ENCODE assay signal across 9 cellular contexts in genomic region chr17:45370949-45371413, GRCh38. TPM values are rescaled to one million over a fixed set of nuclear protein-coding genes. Genes with fewer than 3 reads are reported as not detected.
DNase-seq lines count a peak whose midpoint lies in the region; ATAC-seq and TF ChIP-seq lines count a peak whose summit lies in the region.
"Had no signal": no experiment of that assay in that cellular context is flagged by ENCODE, and none has a peak within 500 bp of the region (broad histone marks: within the 10 kb centered on the region; RNA-seq: fewer than 3 reads in every experiment).

No MANE protein-coding gene starts in this region.

- H3K36me3 ChIP-seq in H7 (replicated peaks; ENCODE audit: control insufficient read depth, insufficient read depth, low read length) (no peaks in the 10 kb centered on the region), PC-3 (ENCODE audit: low read depth, low read length) (no peaks in the 10 kb centered on the region), esophagus (ENCODE audit: control insufficient read depth in 2 of 2, insufficient read depth in 2 of 2, low read length in 1 of 2) (no peaks in the 10 kb centered on the region), gastrocnemius medialis (no peaks in the 10 kb centered on the region)

- peak overlapping the region; percentile 37 for H3K9ac ChIP-seq in PC-3 (ENCODE audit: low read length)

- H3K9me3 ChIP-seq in PC-3 (ENCODE audit: low read length) (no peaks in the 10 kb centered on the region), esophagus (ENCODE audit: control insufficient read depth in 2 of 2, insufficient read depth in 1 of 2, low read depth in 1 of 2, low read length in 1 of 2) (no peaks in the 10 kb centered on the region), gastrocnemius medialis (no peaks in the 10 kb centered on the region)

- no peaks in the 10 kb centered on the region for H3K79me2 ChIP-seq in PC-3 (ENCODE audit: low read length)

- CTCF ChIA-PET in PC-3 (lab: Charles Lee): interaction anchor here (1.1 kb wide), 1 partner anchor 54 kb away, joined by 10 read pairs; the partner anchor contains the start of gene MAP3K14

- BruUV-seq in PC-3 (replicated peaks; lab: Mats Ljungman, UMichigan): TSS peak; percentile 84

- H3K4me2 ChIP-seq in PC-3 (ENCODE audit: low read length): peak overlapping the region; percentile 47

- H3K4me3 ChIP-seq in H7 (ENCODE audit: insufficient read depth, low read depth, low read length) (no peak overlapping the region), PC-3 (ENCODE audit: low read length) (peak overlapping the region; percentile 22; the same call in 1 of the 2 replicates), esophagus (ENCODE audit: low read depth in 1 of 2, low read length in 2 of 2) (no peak overlapping the region), gastrocnemius medialis (no peak overlapping the region)

- H3K27me3 ChIP-seq in H7 (ENCODE audit: control insufficient read depth, insufficient read depth, low read length): no peaks in the 10 kb centered on the region
- no peaks in the 10 kb centered on the region for H3K27me3 ChIP-seq in PC-3 (ENCODE audit: low read length)
- H3K27me3 ChIP-seq in esophagus (ENCODE audit: control insufficient read depth in 1 of 2, insufficient read depth in 2 of 2, low read length in 2 of 2): no peaks in the 10 kb centered on the region
- H3K27me3 ChIP-seq in gastrocnemius medialis: no peaks in the 10 kb centered on the region

- ATAC-seq in PC-3: peak; percentile 24
- no peak for ATAC-seq in gastrocnemius medialis
- ATAC-seq in HG02840 (IDR thresholded peaks at IDR 0.05; ENCODE audit: low FRiP score, unreplicated experiment): no peak
- ATAC-seq in HG03175 (IDR thresholded peaks at IDR 0.05; ENCODE audit: unreplicated experiment): no peak

- H3K27ac ChIP-seq in PC-3 (ENCODE audit: low read length) (peak overlapping the region; percentile 83), esophagus (ENCODE audit: low read depth in 2 of 2, low read length in 1 of 2) (peak overlapping the region; percentile 83 to 87), gastrocnemius medialis (peak overlapping the region; percentile 49 to 82 (median 69))

- POLR2A ChIA-PET in PC-3 (lab: Charles Lee; ENCODE audit: unreplicated experiment): interaction anchor here (0.7 kb wide), 1 partner anchor 59 kb away, joined by 6 read pairs; no protein-coding TSS in a partner anchor

- WGBS in esophagus, 2 donors: 50 to 68% methylated on average over 8 of the region's 8 CpGs

- DNase-seq in H7 (peak; percentile 55), PC-3 (peak; percentile 31), gastrocnemius medialis (no peak), HUDEP-2 (lab: John Stamatoyannopoulos, UW; ENCODE audit: unreplicated experiment in 76 of 76) (no peak), Kasumi-1 (lab: John Stamatoyannopoulos, UW) (no peak)
- DNase-seq: OCI-M1 had no signal

- TF ChIP-seq CTCF in PC-3 (conservative IDR thresholded peaks at IDR 0.05; ENCODE audit: low read depth, low read length) (no peak; the same call in 1 of the 2 replicates), gastrocnemius medialis (IDR thresholded peaks at IDR 0.05 in 4 of 5, conservative IDR thresholded peaks at IDR 0.05 in 1 of 5) (no peak)

- intact Hi-C loops in PC-3 (cut with micrococcal nuclease): loop anchor here (1.0 kb wide), 1 partner anchor 54 kb away; the partner anchor contains the start of gene MAP3K14
- intact Hi-C loops in gastrocnemius medialis (cut with DNase I; ENCODE audit: low total_unique reads): loop anchor here (5.0 kb wide), 1 partner anchor 54 kb away; the partner anchor contains the start of gene MAP3K14

- no peak for TF ChIP-seq POLR2A in gastrocnemius medialis (IDR thresholded peaks at IDR 0.05)

- H3K4me1 ChIP-seq in PC-3 (ENCODE audit: insufficient read depth, low read length): peaks cover 15% of the 10 kb centered on the region
- peaks cover 4 to 11% of the 10 kb centered on the region in 2 donors for H3K4me1 ChIP-seq in esophagus (ENCODE audit: control insufficient read depth in 2 of 2, insufficient read depth in 2 of 2, low read length in 1 of 2)
- H3K4me1 ChIP-seq in gastrocnemius medialis: peaks cover 15 to 25% of the 10 kb centered on the region in 2 donors

- H3K9me2 ChIP-seq in PC-3 (replicated peaks; ENCODE audit: low read length): no peaks in the 10 kb centered on the region

- peak overlapping the region; percentile 53; the same call in 1 of the 2 replicates for H2AFZ ChIP-seq in PC-3 (ENCODE audit: low read length)

- in situ Hi-C loops in gastrocnemius medialis (cut with MboI; ENCODE audit: low sequenced_read_pairs in 4 of 4): loop anchor here in 2 of 4 donors (10.0 kb wide), 2 partner anchors 46 to 96 kb away; no protein-coding TSS in a partner anchor

- no peaks in the 10 kb centered on the region for H3F3A ChIP-seq in PC-3 (ENCODE audit: low read length, unreplicated experiment)

- H4K20me1 ChIP-seq in PC-3 (ENCODE audit: low read length): no peaks in the 10 kb centered on the region

RNA-seq across cellular contexts. Expression of gene MAP3K14, which starts 54.2 kb away (rescaled TPM):
- 1.6 TPM in 2 replicates for total RNA-seq in H7 (2014; rRNA removed; shearing (Covaris generic))
- total RNA-seq in PC-3 (2014; rRNA removed) (15.9 and 16.8 TPM in 2 replicates), gastrocnemius medialis (10 to 100 TPM; 18.0 to 62.8 (median 34.0) TPM)
- 1 to 10 TPM; 8.0 to 9.2 TPM for polyA plus RNA-seq in esophagus

Comparison
In these comparisons a context has a peak if more than half of its experiments do, and no peak if none do; other contexts are left out.
1. DNase-seq: peak in H7 (single experiment) and PC-3 (single experiment); none in gastrocnemius medialis (0 of 2), HUDEP-2 (0 of 76) and Kasumi-1 (0 of 2).
2. Peak in every context shown above with its lines, with median percentiles within 50 percentile points of each other: H3K27ac ChIP-seq.